8 cellular contexts compared by ENCODE assay signal in genomic region chrX:109732780-109733657, GRCh38. TPM values are rescaled to one million over a fixed set of nuclear protein-coding genes. Genes with fewer than 3 reads are reported as not detected.
DNase-seq lines count a peak whose midpoint lies in the region; ATAC-seq and TF ChIP-seq lines count a peak whose summit lies in the region.

Gene ACSL4 (minus strand): TSS chrX:109733257. CDS start chrX:109683363, 49,894 bp downstream.

- intact Hi-C loops in CD14-positive monocyte (cut with micrococcal nuclease) = loop anchor here in 1 of 2 donors (10.0 kb wide), 1 partner anchor 112 kb away; no protein-coding TSS in a partner anchor

- peaks cover 0 to 5% of the 10 kb centered on the region in 2 donors for H3K36me3 Mint-ChIP-seq in CD14-positive monocyte

- peak within 1 kb of the TSS; percentile 95 to 99 (median 97) for H3K27ac Mint-ChIP-seq in CD14-positive monocyte

- H3K27me3 Mint-ChIP-seq in CD14-positive monocyte (ENCODE audit: low read depth in 3 of 3) = peaks cover 0 to 3% (median 0%) of the 10 kb centered on the region in 3 donors

- H3K4me1 Mint-ChIP-seq in CD14-positive monocyte = peaks cover 37% of the 10 kb centered on the region

- DNase-seq in CD14-positive monocyte (ENCODE audit: low spot score) = peak; percentile 82
- DNase-seq in HK-2 (ENCODE audit: unreplicated experiment) = peak; percentile 86
- peak; percentile 76 for DNase-seq in NK-92 treated with Interleukin-12 subunit alpha and Interleukin-12 subunit beta, amount 100 ng/mL, for 24 hours (lab: John Stamatoyannopoulos, UW)
- peak; percentile 89 for DNase-seq in activated CD8-positive, alpha-beta memory T cell treated with anti-CD3 and anti-CD28 coated beads for 24 hours
- peak; percentile 78 for DNase-seq in effector CD4-positive, alpha-beta T cell
- peak; percentile 87 to 88 for DNase-seq in lung microvascular endothelial cell (ENCODE audit: low read depth in 2 of 2)
- DNase-seq in stimulated activated CD4-positive, alpha-beta T cell treated with anti-CD3 and anti-CD28 coated beads, TNF-alpha, amount 100 ng/mL, for 4 hours (ENCODE audit: low read depth in 3 of 3) = peak; percentile 78 to 84 (median 81)

- ATAC-seq in GM19452 (IDR thresholded peaks at IDR 0.05; ENCODE audit: unreplicated experiment) = peak; percentile 79

- H3K9me3 Mint-ChIP-seq in CD14-positive monocyte = peaks cover 0 to 7% (median 2%) of the 10 kb centered on the region in 7 donors

- peak within 1 kb of the TSS; percentile 97 to 98 for H3K4me3 Mint-ChIP-seq in CD14-positive monocyte

- TF ChIP-seq CTCF in CD14-positive monocyte (IDR thresholded peaks at IDR 0.05) = no peak

RNA-seq across cellular contexts. Expression of gene ACSL4, which starts in this region (rescaled TPM):
- 10 to 100 TPM; 31.2 to 40.9 TPM for polyA plus RNA-seq in CD14-positive monocyte
- total RNA-seq in lung microvascular endothelial cell = 47.0 and 48.8 TPM in 2 replicates

Comparison
In these comparisons a context has a peak if more than half of its experiments do, and no peak if none do; other contexts are left out.
1. Peak in every context shown above with its lines: DNase-seq and ATAC-seq.